In the genomic region with DNA sequence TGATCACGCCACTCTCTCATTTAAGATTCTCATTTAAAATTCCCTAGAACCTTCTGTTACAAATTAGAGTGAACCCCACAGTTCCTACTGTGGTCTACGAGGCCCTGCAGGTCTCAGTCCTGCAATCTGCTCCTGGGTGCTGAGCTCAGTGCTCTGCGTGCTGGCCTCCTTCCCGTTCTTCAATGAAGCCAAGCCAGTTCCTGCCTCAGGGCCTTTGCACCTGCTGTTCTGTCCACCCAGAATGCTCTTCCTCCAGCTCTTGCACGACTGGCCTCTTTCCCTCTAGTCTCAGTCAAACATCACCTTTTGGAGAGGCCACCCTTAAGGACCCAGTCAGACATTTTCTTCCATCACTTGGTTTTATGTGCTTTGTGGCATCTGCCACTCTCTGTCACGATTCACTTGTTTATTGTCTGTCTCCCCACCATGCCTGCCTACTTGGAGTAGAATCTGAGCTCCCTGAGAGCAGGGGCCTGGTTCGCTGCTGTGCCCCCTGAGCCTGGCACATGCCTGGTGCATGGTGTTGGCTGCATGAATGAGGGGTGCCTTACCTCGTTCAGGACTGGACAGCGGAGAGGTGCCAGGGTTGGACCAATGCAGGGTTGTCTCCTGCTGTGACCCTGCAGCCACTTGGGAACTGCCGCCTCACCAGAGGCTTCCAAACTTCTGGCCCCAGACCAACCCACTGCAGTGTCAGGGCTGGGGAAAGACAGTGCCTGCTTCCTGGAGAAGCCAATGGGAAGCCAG, we compare ENCODE assay signal across 1 cellular context.
TF ChIP-seq lines count a peak whose summit lies in the region.

No MANE protein-coding gene starts in this region.

TF ChIP-seq in H1, 55 proteins besides CTCF, POLR2A, EP300 and RAD21:
- TF ChIP-seq RNF2 (IDR thresholded peaks at IDR 0.05; ENCODE audit: borderline replicate concordance, low read depth, low read length, missing control alignments, poor library complexity, severe bottlenecking), result no peak
- no peak for TF ChIP-seq CHD1 (IDR thresholded peaks at IDR 0.05; ENCODE audit: low read depth, low read length)
TF ChIP-seq in H1: peak in this region for 0.
